In genomic region chr2:20107776-20108175, GRCh38 we compare ENCODE assay signal across 1 cellular context.
TF ChIP-seq lines count a peak whose summit lies in the region.

No MANE protein-coding gene starts in this region.

TF ChIP-seq in HepG2, 621 proteins besides CTCF, POLR2A, EP300 and RAD21:
- TF ChIP-seq MAFF (IDR thresholded peaks at IDR 0.05; ENCODE audit: low read depth, low read length) (0 out of 2 replicates have a peak, but pooled peaks have one; percentile 9), MAFK (conservative IDR thresholded peaks at IDR 0.05 in 1 of 2, IDR thresholded peaks at IDR 0.05 in 1 of 2; ENCODE audit: low read length in 2 of 2) (peak; percentile 35 to 55; a peak in 2 of 4 replicates), ZSCAN31 (CRISPR knock-in tag; IDR thresholded peaks at IDR 0.05; ENCODE audit: low read depth) (no peak)
